Comparison of ENCODE assay signal across 15 cellular contexts in genomic region chr2:236558999-236559978, GRCh38. TPM values are rescaled to one million over a fixed set of nuclear protein-coding genes. Genes with fewer than 3 reads are reported as not detected.
DNase-seq lines count a peak whose midpoint lies in the region; ATAC-seq lines count a peak whose summit lies in the region.
"Had no signal": no experiment of that assay in that cellular context is flagged by ENCODE, and none has a peak within 500 bp of the region (broad histone marks: within the 10 kb centered on the region; RNA-seq: fewer than 3 reads in every experiment).

No MANE protein-coding gene starts in this region.

- H3K4me1 Mint-ChIP-seq in T-helper 2 cell treated with Interferon-gamma antibody and Interleukin-4, amounts not matched to agents 5 μg/mL and 100 μg/mL, for 36 hours (ENCODE audit: low read depth): peaks cover 39% of the 10 kb centered on the region
- H3K4me1 Mint-ChIP-seq in immature natural killer cell: peaks cover 63 to 64% of the 10 kb centered on the region in 2 donors

- H3K36me3 Mint-ChIP-seq in T-helper 2 cell treated with Interferon-gamma antibody and Interleukin-4, amounts not matched to agents 5 μg/mL and 100 μg/mL, for 36 hours (ENCODE audit: low read depth): peaks cover 59% of the 10 kb centered on the region
- H3K36me3 Mint-ChIP-seq in immature natural killer cell: peaks cover 37 to 48% (median 44%) of the 10 kb centered on the region in 3 donors

- H3K36me3 ChIP-seq in HAP-1 (replicated peaks): no peaks in the 10 kb centered on the region

- no peak for DNase-seq in T-helper 2 cell treated with Interferon-gamma antibody and Interleukin-4, amounts not matched to agents 5 μg/mL and 100 μg/mL, for 36 hours (ENCODE audit: low spot score)
- no peak for DNase-seq in T-helper 2 cell
- no peak for DNase-seq in immature natural killer cell
- no peak for DNase-seq in NOMO-1 treated with DMSO at 0.1 percent for 48 hours (lab: John Stamatoyannopoulos, UW; ENCODE audit: unreplicated experiment)
- no peak for DNase-seq in HAP-1 (ENCODE audit: low spot score in 2 of 2)
- DNase-seq: GDM1, KBM-7, NCI-H1694, NCI-H526 had no signal

- H3K4me3 Mint-ChIP-seq in T-helper 2 cell treated with Interferon-gamma antibody and Interleukin-4, amounts not matched to agents 5 μg/mL and 100 μg/mL, for 36 hours: peak overlapping the region; percentile 14
- peak overlapping the region in 4 of 5 donors; percentile 18 to 63 (median 53) for H3K4me3 Mint-ChIP-seq in immature natural killer cell
- H3K4me3 Mint-ChIP-seq: memory B cell had no signal

- ATAC-seq in GM21360 (IDR thresholded peaks at IDR 0.05; ENCODE audit: unreplicated experiment) (peak; percentile 58), HG03159 (IDR thresholded peaks at IDR 0.05; ENCODE audit: unreplicated experiment) (peak; percentile 40), GM18873 (IDR thresholded peaks at IDR 0.05; ENCODE audit: low FRiP score, unreplicated experiment) (no peak)
- ATAC-seq: Right ventricle myocardium inferior had no signal

- no peaks in the 10 kb centered on the region for H3K27me3 Mint-ChIP-seq in T-helper 2 cell treated with Interferon-gamma antibody and Interleukin-4, amounts not matched to agents 5 μg/mL and 100 μg/mL, for 36 hours (ENCODE audit: low read depth)
- peaks cover 0 to 3% (median 0%) of the 10 kb centered on the region in 3 donors for H3K27me3 Mint-ChIP-seq in immature natural killer cell (ENCODE audit: low read depth in 3 of 3)
- H3K27me3 Mint-ChIP-seq: memory B cell had no signal

- H3K27me3 ChIP-seq in HAP-1 (ENCODE audit: low read depth): no peaks in the 10 kb centered on the region

- no peaks in the 10 kb centered on the region for H3K9me3 ChIP-seq in HAP-1

- H3K4me1 ChIP-seq in HAP-1: peaks cover 4% of the 10 kb centered on the region

- no peak overlapping the region for H3K27ac Mint-ChIP-seq in T-helper 2 cell treated with Interferon-gamma antibody and Interleukin-4, amounts not matched to agents 5 μg/mL and 100 μg/mL, for 36 hours
- H3K27ac Mint-ChIP-seq in immature natural killer cell: peak overlapping the region in 5 of 6 donors; percentile 66 to 89 (median 69)
- H3K27ac Mint-ChIP-seq: memory B cell had no signal

- H3K4me3 ChIP-seq in HAP-1: no peak overlapping the region
- H3K4me3 ChIP-seq: skin epidermis had no signal

- peaks cover 10% of the 10 kb centered on the region for H3K9me3 Mint-ChIP-seq in T-helper 2 cell treated with Interferon-gamma antibody and Interleukin-4, amounts not matched to agents 5 μg/mL and 100 μg/mL, for 36 hours
- H3K9me3 Mint-ChIP-seq in immature natural killer cell: peaks cover 0 to 10% (median 5%) of the 10 kb centered on the region in 6 donors

- in situ Hi-C loops in HAP-1 (cut with MboI; ENCODE audit: low sequenced_read_pairs): no loop called here

RNA-seq across cellular contexts. Expression of gene ACKR3, which starts 10.3 kb away (rescaled TPM):
- polyA plus RNA-seq in immature natural killer cell: 1 to 10 TPM; 3.1 to 7.8 (median 5.9) TPM
